In genomic region chr12:119593578-119594398, GRCh38 we compare ENCODE assay signal across 13 cellular contexts. TPM values are rescaled to one million over a fixed set of nuclear protein-coding genes. Genes with fewer than 3 reads are reported as not detected.
A peak's percentile ranks its signal among the peaks of the same experiment; 100 is the strongest.
DNase-seq lines count a peak whose midpoint lies in the region; ATAC-seq and TF ChIP-seq lines count a peak whose summit lies in the region.
"Had no signal": no experiment of that assay in that cellular context is flagged by ENCODE, and none has a peak within 500 bp of the region (broad histone marks: within the 10 kb centered on the region; RNA-seq: fewer than 3 reads in every experiment).

Gene TMEM233 (plus strand): TSS chr12:119593774. CDS start chr12:119593849, 75 bp downstream.

- H3K27me3 ChIP-seq in Peyer's patch (no peaks in the 10 kb centered on the region), neuronal stem cell (ENCODE audit: control insufficient read depth in 3 of 3, insufficient read depth in 3 of 3, low read depth in 1 of 3, low read length in 3 of 3) (peaks cover 12 to 61% (median 51%) of the 10 kb centered on the region in 3 experiments)

- H3K4me2 ChIP-seq in neuronal stem cell (ENCODE audit: insufficient read depth, low read length, poor library complexity, severe bottlenecking) = peak within 1 kb of the TSS; percentile 78

- ATAC-seq in left cardiac atrium (peak in 1 of 2 donors; percentile 70), GM19452 (IDR thresholded peaks at IDR 0.05; ENCODE audit: unreplicated experiment) (no peak), GM18519 (IDR thresholded peaks at IDR 0.05; ENCODE audit: low FRiP score, unreplicated experiment) (no peak)

- intact Hi-C loops in left cardiac atrium (cut with DNase I) = no loop called here

- no CpG with 5 or more reads among the region's 48 CpGs for WGBS in neuronal stem cell (ENCODE audit: extremely low coverage in 2 of 2, insufficient read length in 2 of 2, insufficient replicate concordance in 1 of 2), 2 donors

- DNase-seq in AG10803 (ENCODE audit: low read depth) (no peak), Peyer's patch (no peak), left cardiac atrium (peak; percentile 58), neuronal stem cell (ENCODE audit: low spot score) (peak; percentile 51), CD1c-positive myeloid dendritic cell (ENCODE audit: extremely low spot score) (no peak), cerebellar nuclear complex (lab: John Stamatoyannopoulos, UW) (no peak)
- DNase-seq: activated CD4-positive, alpha-beta T cell treated with anti-CD3 and anti-CD28 coated beads for 48 hours; kidney glomerular epithelial cell had no signal

- H3K36me3 ChIP-seq in Peyer's patch = no peaks in the 10 kb centered on the region
- H3K36me3 ChIP-seq in neuronal stem cell (replicated peaks in 1 of 2; ENCODE audit: control insufficient read depth in 2 of 2, insufficient read depth in 2 of 2, low read length in 2 of 2) = no peaks in the 10 kb centered on the region

- no peaks in the 10 kb centered on the region for H3K79me1 ChIP-seq in neuronal stem cell (ENCODE audit: low read depth, low read length)

- peak within 1 kb of the TSS in 1 of 4 donors; percentile 4 for H3K27ac ChIP-seq in Peyer's patch
- no peak within 1 kb of the TSS for H3K27ac ChIP-seq in neuronal stem cell (replicated peaks; ENCODE audit: low read length)

- H3K9me3 ChIP-seq in Peyer's patch (no peaks in the 10 kb centered on the region), neuronal stem cell (replicated peaks in 1 of 2; ENCODE audit: control insufficient read depth in 2 of 2, insufficient read depth in 1 of 2, low read depth in 1 of 2, low read length in 2 of 2) (no peaks in the 10 kb centered on the region)

- peak within 1 kb of the TSS; percentile 29 for H3K4me3 ChIP-seq in AG10803 (ENCODE audit: low read length)
- peak within 1 kb of the TSS in 3 of 4 donors; percentile 3 to 36 (median 21) for H3K4me3 ChIP-seq in Peyer's patch
- peak within 1 kb of the TSS in 1 of 2 donors; percentile 73 for H3K4me3 ChIP-seq in neuronal stem cell (ENCODE audit: low read length in 2 of 2)

- H2BK5ac ChIP-seq in neuronal stem cell (ENCODE audit: low read length) = no peak within 1 kb of the TSS

- H3K14ac ChIP-seq in neuronal stem cell (ENCODE audit: low read length) = no peak within 1 kb of the TSS

- H3K9ac ChIP-seq in neuronal stem cell (ENCODE audit: low read depth, low read length, poor library complexity) = peak within 1 kb of the TSS; percentile 64

- no peak within 1 kb of the TSS for H2BK120ac ChIP-seq in neuronal stem cell (ENCODE audit: low read depth, low read length)

- no peak within 1 kb of the TSS for H2BK15ac ChIP-seq in neuronal stem cell (ENCODE audit: low read length)

- no peak within 1 kb of the TSS for H3K4ac ChIP-seq in neuronal stem cell (ENCODE audit: low read length)

- TF ChIP-seq POLR2A in Peyer's patch (IDR thresholded peaks at IDR 0.05) = no peak

- no peak within 1 kb of the TSS for H2BK12ac ChIP-seq in neuronal stem cell (ENCODE audit: low read length)

- H3K23ac ChIP-seq in neuronal stem cell (ENCODE audit: low read depth, low read length, poor library complexity) = peak within 1 kb of the TSS; percentile 1

- H3K18ac ChIP-seq in neuronal stem cell (ENCODE audit: low read length) = peak within 1 kb of the TSS; percentile 21

- H2AK5ac ChIP-seq in neuronal stem cell (ENCODE audit: low read depth, low read length) = no peak within 1 kb of the TSS

- H2AFZ ChIP-seq in neuronal stem cell (ENCODE audit: low read length) = peak within 1 kb of the TSS; percentile 68

- TF ChIP-seq CTCF in AG10803 (conservative IDR thresholded peaks at IDR 0.05; ENCODE audit: low read length) = no peak
- no peak for TF ChIP-seq CTCF in Peyer's patch (IDR thresholded peaks at IDR 0.05)

- no peaks in the 10 kb centered on the region for H3K4me1 ChIP-seq in Peyer's patch
- H3K4me1 ChIP-seq in neuronal stem cell (ENCODE audit: control insufficient read depth in 2 of 2, insufficient read depth in 1 of 2, low read depth in 1 of 2, low read length in 2 of 2) = peaks cover 0 to 7% of the 10 kb centered on the region in 2 donors

- no peak within 1 kb of the TSS for H4K91ac ChIP-seq in neuronal stem cell (ENCODE audit: low read depth, low read length, poor library complexity)

- H4K8ac ChIP-seq in neuronal stem cell (ENCODE audit: low read depth, low read length) = no peak within 1 kb of the TSS

RNA-seq across cellular contexts. Expression of gene TMEM233, which starts in this region (rescaled TPM):
- total RNA-seq in Peyer's patch (under 1 TPM in 1 of 4 donors, not detected in 3; 0.38 TPM), left cardiac atrium (under 1 TPM; 0.50 to 0.84 TPM)
- polyA plus RNA-seq in neuronal stem cell (2013, experiment 1 of 2) = 0.01 TPM
- polyA plus RNA-seq in neuronal stem cell (2013, experiment 2 of 2) = not detected
- total RNA-seq: cerebellum, MCF 10A had no signal
- polyA plus RNA-seq: CD14-positive monocyte had no signal

Comparison
In these comparisons a context has a peak if more than half of its experiments do, and no peak if none do; other contexts are left out.
1. Peak in DNase-seq in left cardiac atrium; RNA of the gene not detected or under 1 TPM.